ENCODE assay signal across 16 cellular contexts in the genomic region with DNA sequence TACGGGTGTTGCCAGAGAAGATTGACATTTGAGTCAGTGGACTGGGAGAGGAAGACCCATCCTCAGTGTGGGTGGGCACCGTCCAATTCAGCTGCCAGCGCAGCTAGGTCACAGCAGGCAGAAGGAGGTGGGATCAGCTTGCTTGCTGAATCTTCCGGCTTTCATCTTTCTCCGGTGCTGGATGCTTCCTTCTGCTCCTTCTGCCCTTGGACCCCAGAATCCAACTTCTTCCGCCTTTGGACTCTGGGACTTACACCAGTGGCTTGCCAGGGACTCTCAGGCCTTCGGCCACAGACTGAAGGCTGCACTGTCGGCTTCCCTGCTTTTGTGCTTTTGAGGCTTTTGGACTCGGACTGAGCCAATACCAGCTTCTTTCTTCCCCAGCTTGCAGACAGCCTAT. TPM values are rescaled to one million over a fixed set of nuclear protein-coding genes. Genes with fewer than 3 reads are reported as not detected.
A peak's percentile ranks its signal among the peaks of the same experiment; 100 is the strongest.
DNase-seq lines count a peak whose midpoint lies in the region; ATAC-seq and TF ChIP-seq lines count a peak whose summit lies in the region.
"Had no signal": no experiment of that assay in that cellular context is flagged by ENCODE, and none has a peak within 500 bp of the region (broad histone marks: within the 10 kb centered on the region; RNA-seq: fewer than 3 reads in every experiment).

No MANE protein-coding gene starts in this region.

- H3K4me1 Mint-ChIP-seq in osteocyte (ENCODE audit: unreplicated experiment) = no peaks in the 10 kb centered on the region
- H3K4me1 Mint-ChIP-seq: CD4-positive, alpha-beta memory T cell had no signal

- 87% methylated on average over 9 of the region's 9 CpGs for WGBS in esophagus muscularis mucosa

- H3K9me3 ChIP-seq in RWPE2 (ENCODE audit: severe bottlenecking) = no peaks in the 10 kb centered on the region
- peaks cover 0 to 6% (median 0%) of the 10 kb centered on the region in 4 donors for H3K9me3 ChIP-seq in esophagus muscularis mucosa

- no peak for TF ChIP-seq EP300 in esophagus muscularis mucosa (IDR thresholded peaks at IDR 0.05)

- no peaks in the 10 kb centered on the region for H3K27me3 Mint-ChIP-seq in osteocyte (ENCODE audit: unreplicated experiment)

- H3K27me3 ChIP-seq in RWPE2 (ENCODE audit: insufficient read depth, poor library complexity, severe bottlenecking) = peaks cover 25% of the 10 kb centered on the region
- H3K27me3 ChIP-seq in esophagus muscularis mucosa = peaks cover 0 to 39% (median 0%) of the 10 kb centered on the region in 4 donors

- no peaks in the 10 kb centered on the region for H3K36me3 Mint-ChIP-seq in osteocyte (ENCODE audit: unreplicated experiment)
- H3K36me3 Mint-ChIP-seq: CD4-positive, alpha-beta memory T cell had no signal

- DNase-seq in RWPE2 (ENCODE audit: low spot score) = peak; percentile 19
- peak; percentile 86 for DNase-seq in esophagus muscularis mucosa (ENCODE audit: extremely low spot score)
- peak; percentile 69 for DNase-seq in osteocyte (ENCODE audit: extremely low spot score, unreplicated experiment)
- peak; percentile 18 for DNase-seq in ureter (ENCODE audit: low spot score)
- no peak for DNase-seq in activated effector memory CD4-positive, alpha-beta T cell treated with Interleukin-2 at 50 U/mL for 16 hours
- DNase-seq in activated CD4-positive, alpha-beta T cell treated with anti-CD3 and anti-CD28 coated beads, Interleukin-2, amount 50 U/mL, for 4 hours = no peak
- DNase-seq in NCI-H345 treated with DMSO at 0.1 percent for 48 hours (lab: John Stamatoyannopoulos, UW; ENCODE audit: unreplicated experiment) = no peak
- DNase-seq: C1 segment of cervical spinal cord; Calu3; CD4-positive, alpha-beta memory T cell; COR-L47; DMS53; DND-41; GM23248; H7 had no signal

- no peak overlapping the region for H3K27ac Mint-ChIP-seq in osteocyte (ENCODE audit: unreplicated experiment)
- H3K27ac Mint-ChIP-seq: CD4-positive, alpha-beta memory T cell had no signal

- intact Hi-C loops in esophagus muscularis mucosa (cut with DNase I) = no loop called here

- no peak for ATAC-seq in RWPE2 (ENCODE audit: low read depth)
- ATAC-seq: HCT116 had no signal

- H3K27ac ChIP-seq in RWPE2 (ENCODE audit: poor library complexity, severe bottlenecking) (no peak overlapping the region), esophagus muscularis mucosa (replicated peaks in 1 of 4) (no peak overlapping the region)
- H3K27ac ChIP-seq: GM23248 had no signal

- no peaks in the 10 kb centered on the region for H3K36me3 ChIP-seq in RWPE2 (ENCODE audit: low read depth)
- H3K36me3 ChIP-seq in esophagus muscularis mucosa = no peaks in the 10 kb centered on the region

- no peak for TF ChIP-seq POLR2A in esophagus muscularis mucosa (IDR thresholded peaks at IDR 0.05; ENCODE audit: low read depth)

- no peak overlapping the region for H3K4me3 Mint-ChIP-seq in osteocyte (ENCODE audit: unreplicated experiment)
- H3K4me3 Mint-ChIP-seq: CD4-positive, alpha-beta memory T cell had no signal

- H3K4me3 ChIP-seq in RWPE2 (ENCODE audit: severe bottlenecking) (no peak overlapping the region), esophagus muscularis mucosa (no peak overlapping the region)
- H3K4me3 ChIP-seq: GM23248 had no signal

- TF ChIP-seq CTCF in RWPE2 (IDR thresholded peaks at IDR 0.05; ENCODE audit: poor library complexity, severe bottlenecking) = no peak
- TF ChIP-seq CTCF in esophagus muscularis mucosa (IDR thresholded peaks at IDR 0.05) = no peak
- TF ChIP-seq CTCF in osteocyte (IDR thresholded peaks at IDR 0.05) = no peak

- no peaks in the 10 kb centered on the region for H3K9me3 Mint-ChIP-seq in osteocyte (ENCODE audit: unreplicated experiment)

- no peaks in the 10 kb centered on the region for H3K4me1 ChIP-seq in RWPE2 (ENCODE audit: insufficient read depth, poor library complexity, severe bottlenecking)
- H3K4me1 ChIP-seq in esophagus muscularis mucosa = peaks cover 0 to 6% (median 0%) of the 10 kb centered on the region in 4 donors

RNA-seq across cellular contexts. Expression of a gene that starts 46.1 kb away (rescaled TPM):
- total RNA-seq in esophagus muscularis mucosa (1,000 to 10,000 TPM in 2 of 4 donors, 100 to 1,000 TPM in 2; 445 to 1,296 (median 979) TPM), osteocyte (755 and 762 TPM in 2 replicates), ureter (1,081 TPM)

RNA-seq across cellular contexts. Expression of a gene that starts 56.0 kb away (rescaled TPM):
- 10 to 100 TPM in 1 of 4 donors, 1 to 10 TPM in 3; 5.8 to 11.3 (median 7.9) TPM for total RNA-seq in esophagus muscularis mucosa
- 1.8 and 2.0 TPM in 2 replicates for total RNA-seq in osteocyte
- 8.2 TPM for total RNA-seq in ureter
- total RNA-seq: GM23248 had no signal

Comparison
In these comparisons a context has a peak if more than half of its experiments do, and no peak if none do; other contexts are left out.
1. DNase-seq: peak in RWPE2 (single experiment), esophagus muscularis mucosa (single experiment), osteocyte (single experiment) and ureter (single experiment); none in activated effector memory CD4-positive, alpha-beta T cell treated with Interleukin-2 at 50 U/mL for 16 hours (single experiment), activated CD4-positive, alpha-beta T cell treated with anti-CD3 and anti-CD28 coated beads, Interleukin-2, amount 50 U/mL, for 4 hours (0 of 2) and NCI-H345 treated with DMSO at 0.1 percent for 48 hours (single experiment).